1 cellular context compared by ENCODE assay signal in the genomic region with DNA sequence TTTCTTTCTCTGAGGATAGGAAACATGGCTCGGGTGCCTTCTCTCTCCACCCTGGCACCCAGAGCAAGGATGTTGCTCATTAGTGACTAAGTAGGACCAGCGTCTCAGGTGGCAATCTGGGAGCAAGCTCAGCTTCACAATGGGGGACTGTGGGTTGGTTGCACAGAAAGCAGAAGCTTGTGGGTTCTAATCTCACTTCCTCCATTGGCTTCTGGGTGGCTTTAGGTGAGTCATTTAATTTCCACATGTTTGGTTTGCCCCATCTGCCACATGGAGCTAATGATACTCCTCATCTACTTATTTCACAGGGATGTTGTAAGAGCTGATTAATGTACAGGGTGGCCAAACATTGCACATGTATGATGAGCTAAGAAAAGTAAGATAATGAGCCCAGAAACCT.
TF ChIP-seq lines count a peak whose summit lies in the region.

No MANE protein-coding gene starts in this region.

TF ChIP-seq in GM12878, 131 proteins besides CTCF, POLR2A, EP300 and RAD21 (continued from another document):
- peak; percentile 99 for TF ChIP-seq BCL11A (IDR thresholded peaks at IDR 0.05; ENCODE audit: low read depth, low read length)
- TF ChIP-seq SMAD1 (IDR thresholded peaks at IDR 0.05; ENCODE audit: low read depth, partially characterized antibody), result no peak
- TF ChIP-seq CHD1 (IDR thresholded peaks at IDR 0.05; ENCODE audit: low read depth, low read length), result no peak
- peak; percentile 88 for TF ChIP-seq TCF3 (IDR thresholded peaks at IDR 0.05; ENCODE audit: borderline replicate concordance, insufficient read depth, low read depth, low read length)
